Comparison of ENCODE assay signal across 14 cellular contexts in the genomic region with DNA sequence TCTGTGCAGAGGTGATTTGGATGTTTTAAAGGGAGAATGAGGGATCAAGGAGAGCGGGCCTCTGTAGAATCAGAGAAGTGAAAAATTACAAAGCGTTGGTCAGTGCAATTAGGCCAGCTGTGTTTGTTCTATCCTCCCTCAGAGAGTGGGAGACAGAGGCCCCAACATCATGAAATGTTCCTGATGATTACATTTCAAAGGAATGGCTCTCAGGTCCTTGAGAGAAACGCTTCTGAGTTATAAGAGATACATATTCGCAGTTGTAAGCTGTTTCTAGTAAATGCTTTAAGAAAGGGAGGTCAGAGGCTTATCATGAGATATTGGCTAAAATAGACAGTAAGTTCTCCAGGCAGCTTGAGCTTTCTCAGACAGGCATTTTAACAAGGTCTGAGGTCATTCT. TPM values are rescaled to one million over a fixed set of nuclear protein-coding genes. Genes with fewer than 3 reads are reported as not detected.
"Had no signal": no experiment of that assay in that cellular context is flagged by ENCODE, and none has a peak within 500 bp of the region (broad histone marks: within the 10 kb centered on the region; RNA-seq: fewer than 3 reads in every experiment).

No MANE protein-coding gene starts in this region.

- H3K36me3 ChIP-seq: sigmoid colon, stomach had no signal

- DNase-seq: activated naive CD4-positive, alpha-beta T cell; activated naive CD8-positive, alpha-beta T cell treated with anti-CD3 and anti-CD28 coated beads, Interleukin-2, amount 10 ng/mL, durations not matched to agents 7 days and 5 days; left ventricle myocardium superior; sigmoid colon; stimulated activated CD4-positive, alpha-beta T cell treated with anti-CD3 and anti-CD28 coated beads, Interleukin-12 subunit alpha, Interleukin-12 subunit beta, amount 100 ng/mL, for 4 hours; stimulated activated CD4-positive, alpha-beta T cell treated with anti-CD3 and anti-CD28 coated beads, Interleukin-2, amount 100 ng/mL, for 24 hours; stomach; T-cell; T-helper 9 cell; testis had no signal

- H3K27ac ChIP-seq: sigmoid colon, stomach had no signal

- H3K27me3 ChIP-seq: sigmoid colon, stomach, testis had no signal

- ATAC-seq: activated CD4-positive, CD25-positive, alpha-beta regulatory T cell treated with anti-CD3 and anti-CD28 coated beads, Interleukin-2, amount 50 U/mL, for 24 hours; left ventricle myocardium superior; natural killer cell treated with Interleukin-12 subunit alpha and Interleukin-12 subunit beta and Interleukin-15 and Interleukin-18, amount 100 ng/mL, for 72 hours; T-cell had no signal

- H3K9me3 ChIP-seq: sigmoid colon, stomach, testis had no signal

- H3K4me1 ChIP-seq: sigmoid colon, stomach, testis had no signal

- H3K4me3 ChIP-seq: sigmoid colon, stomach, testis had no signal

RNA-seq across cellular contexts. Expression of a gene that starts 21.7 kb away (rescaled TPM):
- total RNA-seq: activated CD8-positive, alpha-beta memory T cell treated with anti-CD3 and anti-CD28 coated beads for 36 hours; activated naive CD8-positive, alpha-beta T cell treated with anti-CD3 and anti-CD28 coated beads, Interleukin-2, amount 10 ng/mL, durations not matched to agents 7 days and 5 days; natural killer cell treated with Interleukin-12 subunit alpha and Interleukin-12 subunit beta and Interleukin-15 and Interleukin-18, amount 100 ng/mL, for 72 hours; pulmonary artery endothelial cell; sigmoid colon; stomach; T-cell had no signal
